Comparison of ENCODE assay signal across 8 cellular contexts in genomic region chr1:170010443-170010842, GRCh38.
DNase-seq lines count a peak whose midpoint lies in the region; ATAC-seq and TF ChIP-seq lines count a peak whose summit lies in the region.

No MANE protein-coding gene starts in this region.

- no peak for ATAC-seq in CD8-positive, alpha-beta T cell
- ATAC-seq in SK-N-SH treated with all-trans-retinoic acid at 6 μM for 48 hours (peak; percentile 71), esophagus mucosa (no peak), HG03039 (IDR thresholded peaks at IDR 0.05; ENCODE audit: unreplicated experiment) (no peak), HG03175 (IDR thresholded peaks at IDR 0.05; ENCODE audit: unreplicated experiment) (no peak)

- intact Hi-C loops in CD8-positive, alpha-beta T cell (cut with DNase I, micrococcal nuclease): loop anchor here in 1 of 2 experiments (1.0 to 5.0 kb wide), 2 partner anchors 919 to 1302 kb away; partner anchors contain the start of gene FMO4

- peaks cover 34% of the 10 kb centered on the region for H3K36me3 Mint-ChIP-seq in CD8-positive, alpha-beta T cell

- H3K27ac ChIP-seq in CD8-positive, alpha-beta T cell (ENCODE audit: low read depth, low read length): no peak overlapping the region
- H3K27ac ChIP-seq in HEK293 (ENCODE audit: extremely low read depth, low read depth, low read length) (no peak overlapping the region), hepatocyte (no peak overlapping the region)

- H3K4me1 ChIP-seq in CD8-positive, alpha-beta T cell (ENCODE audit: insufficient read depth, low read length): no peaks in the 10 kb centered on the region
- H3K4me1 ChIP-seq in HEK293 (ENCODE audit: control insufficient read depth, insufficient read depth, low read length) (no peaks in the 10 kb centered on the region), hepatocyte (ENCODE audit: insufficient read depth) (no peaks in the 10 kb centered on the region)

- no peak overlapping the region for H2AFZ ChIP-seq in hepatocyte

- H3K4me1 Mint-ChIP-seq in CD8-positive, alpha-beta T cell (ENCODE audit: low read depth): no peaks in the 10 kb centered on the region

- H3K9me3 ChIP-seq in CD8-positive, alpha-beta T cell (ENCODE audit: low read length): no peaks in the 10 kb centered on the region
- H3K9me3 ChIP-seq in HEK293 (ENCODE audit: control insufficient read depth, insufficient read depth, low read depth, low read length) (no peaks in the 10 kb centered on the region), hepatocyte (ENCODE audit: low read depth) (no peaks in the 10 kb centered on the region)

- H4K20me1 ChIP-seq in hepatocyte (ENCODE audit: insufficient read depth, poor library complexity, severe bottlenecking): no peaks in the 10 kb centered on the region

- H3K27ac Mint-ChIP-seq in CD8-positive, alpha-beta T cell: no peak overlapping the region

- no peaks in the 10 kb centered on the region for H3K27me3 Mint-ChIP-seq in CD8-positive, alpha-beta T cell (ENCODE audit: low read depth)

- no peaks in the 10 kb centered on the region for H3K9me2 ChIP-seq in hepatocyte (replicated peaks; ENCODE audit: insufficient read depth)

- no peaks in the 10 kb centered on the region for H3K9me3 Mint-ChIP-seq in CD8-positive, alpha-beta T cell

- POLR2A ChIA-PET in CD8-positive, alpha-beta T cell (lab: Charles Lee): no interaction called here
- POLR2A ChIA-PET in HEK293 (lab: Yijun Ruan, JAX): no interaction called here

- peak in 2 of 7 experiments; percentile 11 for DNase-seq in CD8-positive, alpha-beta T cell
- DNase-seq in hepatocyte (ENCODE audit: low spot score) (peak; percentile 59), NOMO-1 treated with dmso at 0.1 percent for 144 hours (lab: John Stamatoyannopoulos, UW; ENCODE audit: unreplicated experiment) (no peak)

- H3K27me3 ChIP-seq in CD8-positive, alpha-beta T cell (ENCODE audit: insufficient read depth, low read length): no peaks in the 10 kb centered on the region
- no peaks in the 10 kb centered on the region for H3K27me3 ChIP-seq in hepatocyte

- no peak overlapping the region for H3K4me3 Mint-ChIP-seq in CD8-positive, alpha-beta T cell

- H3K4me3 ChIP-seq in CD8-positive, alpha-beta T cell (ENCODE audit: low read depth, low read length): no peak overlapping the region
- H3K4me3 ChIP-seq in HEK293 (ENCODE audit: low read depth, low read length) (no peak overlapping the region), hepatocyte (no peak overlapping the region)

- peak; percentile 20 for TF ChIP-seq CTCF in CD8-positive, alpha-beta T cell (IDR thresholded peaks at IDR 0.05)
- TF ChIP-seq CTCF in HEK293 (tag by site-specific recombination; IDR thresholded peaks at IDR 0.05) (no peak), hepatocyte (IDR thresholded peaks at IDR 0.05; ENCODE audit: poor library complexity) (peak; percentile 61)

- H3K36me3 ChIP-seq in CD8-positive, alpha-beta T cell (ENCODE audit: insufficient read depth, low read length): peaks cover 3% of the 10 kb centered on the region
- H3K36me3 ChIP-seq in HEK293 (ENCODE audit: control insufficient read depth in 2 of 2, insufficient read depth in 1 of 2, low read length in 2 of 2) (no peaks in the 10 kb centered on the region), hepatocyte (replicated peaks; ENCODE audit: insufficient read depth, low read depth) (no peaks in the 10 kb centered on the region)

- H3K79me2 ChIP-seq in hepatocyte: no peaks in the 10 kb centered on the region

- CTCF ChIA-PET in CD8-positive, alpha-beta T cell (lab: Charles Lee): no interaction called here
- CTCF ChIA-PET in HEK293 (lab: Yijun Ruan, JAX): interaction anchor here (0.7 to 1.0 kb wide), 2 partner anchors 14 to 448 kb away, joined by 3 to 4 read pairs; no protein-coding TSS in a partner anchor

- no peak overlapping the region for H3K4me2 ChIP-seq in hepatocyte

- 20% methylated on average over 1 of the region's 1 CpG for WGBS in hepatocyte (ENCODE audit: low lambda C conversion rate, missing lambda C conversion rate)

TF ChIP-seq in HEK293, 187 proteins besides CTCF, POLR2A, EP300 and RAD21:
- TF ChIP-seq ZNF223 (tag by site-specific recombination; IDR thresholded peaks at IDR 0.05) (no peak), ZNF449 (tag by site-specific recombination; IDR thresholded peaks at IDR 0.05) (no peak), ZNF654 (tag by site-specific recombination; IDR thresholded peaks at IDR 0.05; ENCODE audit: low read depth) (peak; percentile 55)

TF ChIP-seq in SK-N-SH treated with all-trans-retinoic acid at 6 μM for 48 hours, 23 proteins besides CTCF, POLR2A, EP300 and RAD21:
- no peak for TF ChIP-seq OSR1 (CRISPR knock-in tag; IDR thresholded peaks at IDR 0.05)
- TF ChIP-seq, protein P1, sequence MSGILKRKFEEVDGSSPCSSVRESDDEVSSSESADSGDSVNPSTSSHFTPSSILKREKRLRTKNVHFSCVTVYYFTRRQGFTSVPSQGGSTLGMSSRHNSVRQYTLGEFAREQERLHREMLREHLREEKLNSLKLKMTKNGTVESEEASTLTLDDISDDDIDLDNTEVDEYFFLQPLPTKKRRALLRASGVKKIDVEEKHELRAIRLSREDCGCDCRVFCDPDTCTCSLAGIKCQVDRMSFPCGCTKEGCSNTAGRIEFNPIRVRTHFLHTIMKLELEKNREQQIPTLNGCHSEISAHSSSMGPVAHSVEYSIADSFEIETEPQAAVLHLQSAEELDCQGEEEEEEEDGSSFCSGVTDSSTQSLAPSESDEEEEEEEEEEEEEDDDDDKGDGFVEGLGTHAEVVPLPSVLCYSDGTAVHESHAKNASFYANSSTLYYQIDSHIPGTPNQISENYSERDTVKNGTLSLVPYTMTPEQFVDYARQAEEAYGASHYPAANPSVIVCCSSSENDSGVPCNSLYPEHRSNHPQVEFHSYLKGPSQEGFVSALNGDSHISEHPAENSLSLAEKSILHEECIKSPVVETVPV (CRISPR knock-in tag; IDR thresholded peaks at IDR 0.05): no peak
- no peak for TF ChIP-seq CREB5 (CRISPR knock-in tag; IDR thresholded peaks at IDR 0.05; ENCODE audit: low read depth)
- TF ChIP-seq ARNTL (CRISPR knock-in tag; IDR thresholded peaks at IDR 0.05; ENCODE audit: borderline replicate concordance, low read depth): no peak
- TF ChIP-seq PPARA (CRISPR knock-in tag; IDR thresholded peaks at IDR 0.05; ENCODE audit: borderline replicate concordance): no peak
- TF ChIP-seq GLIS3 (CRISPR knock-in tag; IDR thresholded peaks at IDR 0.05): no peak
- no peak for TF ChIP-seq ZFP30 (CRISPR knock-in tag; IDR thresholded peaks at IDR 0.05)
- TF ChIP-seq TCF4 (CRISPR knock-in tag; IDR thresholded peaks at IDR 0.05; ENCODE audit: borderline replicate concordance): no peak
- TF ChIP-seq RARB (CRISPR knock-in tag; IDR thresholded peaks at IDR 0.05): no peak
